1 cellular context compared by ENCODE assay signal in genomic region chr14:60980811-60981625, GRCh38.
TF ChIP-seq lines count a peak whose summit lies in the region.

TSS of gene SLC38A6 (plus strand) at chr14:60981245. CDS start at chr14:60981278, 33 bp downstream.
TSS of gene TRMT5 (minus strand) at chr14:60981079. CDS start at chr14:60980973, 106 bp downstream.

TF ChIP-seq in HepG2, 621 proteins besides CTCF, POLR2A, EP300 and RAD21 (continued from another document):
- TF ChIP-seq ARID4A (CRISPR knock-in tag; IDR thresholded peaks at IDR 0.05; ENCODE audit: borderline replicate concordance) (peak; percentile 98), PHF20 (CRISPR knock-in tag; IDR thresholded peaks at IDR 0.05) (peak; percentile 96), TFDP1 (CRISPR knock-in tag; IDR thresholded peaks at IDR 0.05; ENCODE audit: borderline replicate concordance) (peak; percentile 74; the same call in 1 of the 2 replicates), HDAC6 (IDR thresholded peaks at IDR 0.05; ENCODE audit: low read depth, low read length) (no peak), ZNF317 (CRISPR knock-in tag; IDR thresholded peaks at IDR 0.05) (peak; percentile 100), SNRNP70 (IDR thresholded peaks at IDR 0.05; ENCODE audit: low read depth, low read length) (no peak), RARG (CRISPR knock-in tag; IDR thresholded peaks at IDR 0.05; ENCODE audit: low read depth) (no peak), NFKBIZ (CRISPR knock-in tag; IDR thresholded peaks at IDR 0.05) (no peak), MXD4 (CRISPR knock-in tag; IDR thresholded peaks at IDR 0.05) (peak; percentile 47; the same call in 1 of the 2 replicates), SOX13 (IDR thresholded peaks at IDR 0.05) (no peak), SOX13 (CRISPR knock-in tag; conservative IDR thresholded peaks at IDR 0.05 in 1 of 2, IDR thresholded peaks at IDR 0.05 in 1 of 2) (peak in 1 of 2 experiments; percentile 24; a peak in 1 of 4 replicates), ZEB1 (IDR thresholded peaks at IDR 0.05; ENCODE audit: insufficient replicate concordance, low read depth) (no peak), JDP2 (CRISPR knock-in tag; IDR thresholded peaks at IDR 0.05; ENCODE audit: borderline replicate concordance) (no peak), ZSCAN22 (CRISPR knock-in tag; IDR thresholded peaks at IDR 0.05) (no peak), ZNF782 (CRISPR knock-in tag; IDR thresholded peaks at IDR 0.05; ENCODE audit: borderline replicate concordance) (no peak; the same call in 1 of the 2 replicates), ZNF543 (CRISPR knock-in tag; IDR thresholded peaks at IDR 0.05) (peak; percentile 79)
- TF ChIP-seq, protein P1, sequence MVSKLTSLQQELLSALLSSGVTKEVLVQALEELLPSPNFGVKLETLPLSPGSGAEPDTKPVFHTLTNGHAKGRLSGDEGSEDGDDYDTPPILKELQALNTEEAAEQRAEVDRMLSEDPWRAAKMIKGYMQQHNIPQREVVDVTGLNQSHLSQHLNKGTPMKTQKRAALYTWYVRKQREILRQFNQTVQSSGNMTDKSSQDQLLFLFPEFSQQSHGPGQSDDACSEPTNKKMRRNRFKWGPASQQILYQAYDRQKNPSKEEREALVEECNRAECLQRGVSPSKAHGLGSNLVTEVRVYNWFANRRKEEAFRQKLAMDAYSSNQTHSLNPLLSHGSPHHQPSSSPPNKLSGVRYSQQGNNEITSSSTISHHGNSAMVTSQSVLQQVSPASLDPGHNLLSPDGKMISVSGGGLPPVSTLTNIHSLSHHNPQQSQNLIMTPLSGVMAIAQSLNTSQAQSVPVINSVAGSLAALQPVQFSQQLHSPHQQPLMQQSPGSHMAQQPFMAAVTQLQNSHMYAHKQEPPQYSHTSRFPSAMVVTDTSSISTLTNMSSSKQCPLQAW (CRISPR knock-in tag; IDR thresholded peaks at IDR 0.05): peak; percentile 95
- TF ChIP-seq, protein P2, sequence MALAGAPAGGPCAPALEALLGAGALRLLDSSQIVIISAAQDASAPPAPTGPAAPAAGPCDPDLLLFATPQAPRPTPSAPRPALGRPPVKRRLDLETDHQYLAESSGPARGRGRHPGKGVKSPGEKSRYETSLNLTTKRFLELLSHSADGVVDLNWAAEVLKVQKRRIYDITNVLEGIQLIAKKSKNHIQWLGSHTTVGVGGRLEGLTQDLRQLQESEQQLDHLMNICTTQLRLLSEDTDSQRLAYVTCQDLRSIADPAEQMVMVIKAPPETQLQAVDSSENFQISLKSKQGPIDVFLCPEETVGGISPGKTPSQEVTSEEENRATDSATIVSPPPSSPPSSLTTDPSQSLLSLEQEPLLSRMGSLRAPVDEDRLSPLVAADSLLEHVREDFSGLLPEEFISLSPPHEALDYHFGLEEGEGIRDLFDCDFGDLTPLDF (CRISPR knock-in tag; IDR thresholded peaks at IDR 0.05): no peak; the same call in 1 of the 2 replicates
